13 cellular contexts compared by ENCODE assay signal in genomic region chr2:104744537-104744936, GRCh38.
DNase-seq lines count a peak whose midpoint lies in the region; TF ChIP-seq lines count a peak whose summit lies in the region.
"Had no signal": no experiment of that assay in that cellular context is flagged by ENCODE, and none has a peak within 500 bp of the region (broad histone marks: within the 10 kb centered on the region; RNA-seq: fewer than 3 reads in every experiment).

No MANE protein-coding gene starts in this region.

- H3K4me3 Mint-ChIP-seq in type B pancreatic cell: no peak overlapping the region
- H3K4me3 Mint-ChIP-seq: CD4-positive, alpha-beta T cell; H9 had no signal

- H3K9me2 ChIP-seq in SK-N-SH: no peaks in the 10 kb centered on the region

- no peak for TF ChIP-seq EP300 in SK-N-SH (IDR thresholded peaks at IDR 0.05; ENCODE audit: borderline replicate concordance in 1 of 2, low read depth in 1 of 2, low read length in 1 of 2)

- H3K4me1 ChIP-seq in SK-N-SH (ENCODE audit: control insufficient read depth in 1 of 2, insufficient read depth in 2 of 2, low read depth in 1 of 2, low read length in 1 of 2): no peaks in the 10 kb centered on the region

- no peak overlapping the region for H3K27ac Mint-ChIP-seq in type B pancreatic cell
- H3K27ac Mint-ChIP-seq: CD4-positive, alpha-beta T cell had no signal

- no peak overlapping the region for H3K27ac ChIP-seq in SK-N-SH (ENCODE audit: low read depth in 2 of 2, low read length in 1 of 2)
- H3K27ac ChIP-seq in WERI-Rb-1: no peak overlapping the region
- H3K27ac ChIP-seq: C4-2B had no signal

- H3F3A ChIP-seq in SK-N-SH (replicated peaks; ENCODE audit: insufficient read depth): no peaks in the 10 kb centered on the region

- WGBS in SK-N-SH (ENCODE audit: low lambda C conversion rate): 43% methylated on average over 6 of the region's 6 CpGs

- H4K20me1 ChIP-seq in SK-N-SH (ENCODE audit: insufficient read depth): no peaks in the 10 kb centered on the region

- POLR2A ChIA-PET in SK-N-SH (lab: Yijun Ruan, JAX): no interaction called here

- CTCF ChIA-PET in SK-N-SH (lab: Yijun Ruan, JAX): no interaction called here

- no peaks in the 10 kb centered on the region for H3K9me3 Mint-ChIP-seq in type B pancreatic cell
- H3K9me3 Mint-ChIP-seq: CD4-positive, alpha-beta T cell; H9 had no signal

- no peaks in the 10 kb centered on the region for H3K79me2 ChIP-seq in SK-N-SH (ENCODE audit: insufficient read depth)

- no peaks in the 10 kb centered on the region for H3K4me1 Mint-ChIP-seq in type B pancreatic cell (ENCODE audit: unreplicated experiment)

- no peaks in the 10 kb centered on the region for H3K9me3 ChIP-seq in SK-N-SH
- no peaks in the 10 kb centered on the region for H3K9me3 ChIP-seq in WERI-Rb-1 (ENCODE audit: severe bottlenecking)

- no peak overlapping the region for H3K4me2 ChIP-seq in SK-N-SH

- no peak overlapping the region for H3K9ac ChIP-seq in SK-N-SH

- H3K36me3 ChIP-seq in SK-N-SH (replicated peaks in 1 of 2; ENCODE audit: control insufficient read depth in 1 of 2, insufficient read depth in 2 of 2, low read length in 1 of 2) (no peaks in the 10 kb centered on the region), WERI-Rb-1 (no peaks in the 10 kb centered on the region)

- H3K36me3 Mint-ChIP-seq in type B pancreatic cell: no peaks in the 10 kb centered on the region

- H2AFZ ChIP-seq in SK-N-SH (ENCODE audit: low read depth): no peak overlapping the region

- TF ChIP-seq CTCF in type B pancreatic cell (conservative IDR thresholded peaks at IDR 0.05) (no peak), SK-N-SH (IDR thresholded peaks at IDR 0.05) (no peak), WERI-Rb-1 (IDR thresholded peaks at IDR 0.05; ENCODE audit: low read depth, low read length) (no peak)

- no peak for TF ChIP-seq RAD21 in SK-N-SH (IDR thresholded peaks at IDR 0.05; ENCODE audit: low read length)

- H3K27me3 ChIP-seq in SK-N-SH (ENCODE audit: insufficient read depth) (no peaks in the 10 kb centered on the region), WERI-Rb-1 (ENCODE audit: insufficient read depth, low read depth, severe bottlenecking) (peaks cover 69% of the 10 kb centered on the region)

- DNase-seq in HT1080 (ENCODE audit: low read depth): peak; percentile 41
- peak; percentile 15 for DNase-seq in iPS-NIHi11 (ENCODE audit: low spot score)
- peak; percentile 16 for DNase-seq in type B pancreatic cell (ENCODE audit: extremely low spot score, unreplicated experiment)
- no peak for DNase-seq in activated gamma-delta T cell (lab: John Stamatoyannopoulos, UW)
- DNase-seq in SK-N-SH: no peak
- no peak for DNase-seq in WERI-Rb-1
- DNase-seq: AML-193; CD4-positive, alpha-beta T cell; DMS153; DMS79; H9 had no signal

- H3K4me3 ChIP-seq in SK-N-SH (ENCODE audit: low read depth in 2 of 2, low read length in 1 of 2) (no peak overlapping the region), WERI-Rb-1 (ENCODE audit: low read depth, low read length) (no peak overlapping the region)
- H3K4me3 ChIP-seq: GM12878 had no signal

- peaks cover 59% of the 10 kb centered on the region for H3K27me3 Mint-ChIP-seq in type B pancreatic cell
- H3K27me3 Mint-ChIP-seq: CD4-positive, alpha-beta T cell had no signal

TF ChIP-seq in SK-N-SH, 30 proteins besides CTCF, POLR2A, EP300 and RAD21:
- TF ChIP-seq RXRA (IDR thresholded peaks at IDR 0.05; ENCODE audit: borderline replicate concordance, low read depth): no peak
- no peak for TF ChIP-seq NRF1 (IDR thresholded peaks at IDR 0.05; ENCODE audit: low read depth, low read length)
- TF ChIP-seq, protein P1, sequence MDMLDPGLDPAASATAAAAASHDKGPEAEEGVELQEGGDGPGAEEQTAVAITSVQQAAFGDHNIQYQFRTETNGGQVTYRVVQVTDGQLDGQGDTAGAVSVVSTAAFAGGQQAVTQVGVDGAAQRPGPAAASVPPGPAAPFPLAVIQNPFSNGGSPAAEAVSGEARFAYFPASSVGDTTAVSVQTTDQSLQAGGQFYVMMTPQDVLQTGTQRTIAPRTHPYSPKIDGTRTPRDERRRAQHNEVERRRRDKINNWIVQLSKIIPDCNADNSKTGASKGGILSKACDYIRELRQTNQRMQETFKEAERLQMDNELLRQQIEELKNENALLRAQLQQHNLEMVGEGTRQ (IDR thresholded peaks at IDR 0.05; ENCODE audit: borderline replicate concordance, low read depth, low read length): no peak
- no peak for TF ChIP-seq NFIC (IDR thresholded peaks at IDR 0.05; ENCODE audit: borderline replicate concordance)

Comparison
In these comparisons a context has a peak if more than half of its experiments do, and no peak if none do; other contexts are left out.
1. DNase-seq: peak in HT1080 (single experiment), iPS-NIHi11 (single experiment) and type B pancreatic cell (single experiment); none in activated gamma-delta T cell (single experiment), SK-N-SH (single experiment) and WERI-Rb-1 (single experiment).